Comparison of ENCODE assay signal across 8 cellular contexts in genomic region chr4:118280501-118281218, GRCh38.
DNase-seq lines count a peak whose midpoint lies in the region; ATAC-seq and TF ChIP-seq lines count a peak whose summit lies in the region.

No MANE protein-coding gene starts in this region.

- DNase-seq in NOMO-1 treated with DMSO at 0.1 percent for 48 hours (lab: John Stamatoyannopoulos, UW; ENCODE audit: unreplicated experiment) (peak; percentile 50), NOMO-1 treated with dmso at 0.1 percent for 144 hours (lab: John Stamatoyannopoulos, UW; ENCODE audit: unreplicated experiment) (no peak), Kasumi-1 (lab: John Stamatoyannopoulos, UW) (peak; percentile 60 to 67), MCF 10A (ENCODE audit: unreplicated experiment) (peak; percentile 83), islet precursor cell (peak; percentile 76)

- BruUV-seq in MCF 10A (replicated peaks; lab: Mats Ljungman, UMichigan) = no TSS peak

- TF ChIP-seq CTCF in MCF 10A (IDR thresholded peaks at IDR 0.05; ENCODE audit: unreplicated experiment) = peak; percentile 51

- ATAC-seq in GM21576 (IDR thresholded peaks at IDR 0.05; ENCODE audit: unreplicated experiment) = peak; percentile 37
- no peak for ATAC-seq in stimulated activated memory B cell treated with anti-CD40 and anti-IgM and Interleukin-4, amounts not matched to agents 10 μg/mL and 1 μg/mL and 100 μg/mL, for 72 hours

- peak; percentile 58 for TF ChIP-seq POLR2A in Raji (IDR thresholded peaks at IDR 0.05; ENCODE audit: insufficient read depth, low read depth, low read length)

- H3K27me3 Mint-ChIP-seq in MCF 10A (ENCODE audit: insufficient read depth, unreplicated experiment) = no peaks in the 10 kb centered on the region
- no peaks in the 10 kb centered on the region for H3K27me3 Mint-ChIP-seq in stimulated activated memory B cell treated with anti-CD40 and anti-IgM and Interleukin-4, amounts not matched to agents 10 μg/mL and 1 μg/mL and 100 μg/mL, for 72 hours

- CTCF ChIA-PET in MCF 10A (lab: Yijun Ruan, JAX) = interaction anchor here (0.6 to 2.4 kb wide), 7 partner anchors 10 to 244 kb away, joined by 3 to 29 read pairs (median 4); partner anchors contain the start of gene PRSS12

- H3K27ac Mint-ChIP-seq in MCF 10A (ENCODE audit: low read depth, unreplicated experiment) = peak overlapping the region; percentile 79
- H3K27ac Mint-ChIP-seq in stimulated activated memory B cell treated with anti-CD40 and anti-IgM and Interleukin-4, amounts not matched to agents 10 μg/mL and 1 μg/mL and 100 μg/mL, for 72 hours = peak overlapping the region; percentile 68

- POLR2A ChIA-PET in MCF 10A (lab: Yijun Ruan, JAX) = interaction anchor here (0.6 to 3.7 kb wide), 8 partner anchors 8 to 242 kb away, joined by 3 to 23 read pairs (median 4); partner anchors contain the start of gene PRSS12

- H3K4me1 Mint-ChIP-seq in MCF 10A (ENCODE audit: insufficient read depth, unreplicated experiment) = peaks cover 34% of the 10 kb centered on the region
- H3K4me1 Mint-ChIP-seq in stimulated activated memory B cell treated with anti-CD40 and anti-IgM and Interleukin-4, amounts not matched to agents 10 μg/mL and 1 μg/mL and 100 μg/mL, for 72 hours = peaks cover 50% of the 10 kb centered on the region

- intact Hi-C loops in MCF 10A (cut with micrococcal nuclease) = loop anchor here (1.0 to 10.0 kb wide), 4 partner anchors 73 to 404 kb away; partner anchors contain the start of genes METTL14 and PRSS12

- peaks cover 53% of the 10 kb centered on the region for H3K36me3 Mint-ChIP-seq in MCF 10A (ENCODE audit: insufficient read depth, unreplicated experiment)
- peaks cover 46% of the 10 kb centered on the region for H3K36me3 Mint-ChIP-seq in stimulated activated memory B cell treated with anti-CD40 and anti-IgM and Interleukin-4, amounts not matched to agents 10 μg/mL and 1 μg/mL and 100 μg/mL, for 72 hours

- H3K4me3 Mint-ChIP-seq in MCF 10A (ENCODE audit: unreplicated experiment) = peak overlapping the region; percentile 81
- peak overlapping the region; percentile 55 for H3K4me3 Mint-ChIP-seq in stimulated activated memory B cell treated with anti-CD40 and anti-IgM and Interleukin-4, amounts not matched to agents 10 μg/mL and 1 μg/mL and 100 μg/mL, for 72 hours

- no peaks in the 10 kb centered on the region for H3K9me3 Mint-ChIP-seq in MCF 10A (ENCODE audit: unreplicated experiment)
- no peaks in the 10 kb centered on the region for H3K9me3 Mint-ChIP-seq in stimulated activated memory B cell treated with anti-CD40 and anti-IgM and Interleukin-4, amounts not matched to agents 10 μg/mL and 1 μg/mL and 100 μg/mL, for 72 hours
